In the genomic region with DNA sequence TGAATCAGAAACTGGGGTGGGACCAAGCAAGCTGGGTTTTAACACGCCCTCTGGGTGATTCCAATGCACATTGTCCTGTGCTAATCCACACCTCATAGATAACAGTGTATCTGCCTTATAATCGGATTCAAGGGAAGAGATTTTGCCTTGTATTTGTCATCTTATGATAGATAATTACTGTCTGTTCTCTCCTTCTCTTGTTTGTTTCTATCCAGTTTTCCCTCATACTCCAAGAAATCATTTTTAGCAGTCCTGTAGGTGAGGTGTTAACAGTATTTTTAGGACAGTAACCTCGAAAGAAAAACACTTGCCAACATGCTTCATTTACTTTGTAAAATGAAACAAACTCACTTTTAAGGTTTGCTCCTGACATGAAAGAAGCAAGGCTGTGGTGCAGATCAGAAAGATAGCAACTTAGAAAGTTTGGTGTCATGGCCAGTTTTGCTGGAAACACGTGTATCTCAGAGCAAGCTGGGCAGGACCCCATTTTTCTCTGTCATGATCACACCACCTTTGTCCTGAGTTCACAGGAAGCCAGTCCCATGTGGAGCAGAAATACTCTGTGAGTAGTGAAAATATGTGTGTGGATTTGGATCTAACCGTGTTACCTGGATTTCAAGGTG, we compare ENCODE assay signal across 24 cellular contexts.
DNase-seq lines count a peak whose midpoint lies in the region; ATAC-seq and TF ChIP-seq lines count a peak whose summit lies in the region.
"Had no signal": no experiment of that assay in that cellular context is flagged by ENCODE, and none has a peak within 500 bp of the region (broad histone marks: within the 10 kb centered on the region; RNA-seq: fewer than 3 reads in every experiment).

No MANE protein-coding gene starts in this region.

- H3K36me3 Mint-ChIP-seq in activated T-helper 17 cell treated with anti-CD3 and anti-CD28 coated beads, Interleukin-2, amount 50 U/mL, for 72 hours (ENCODE audit: low read depth) = no peaks in the 10 kb centered on the region
- peaks cover 0 to 3% (median 0%) of the 10 kb centered on the region in 3 donors for H3K36me3 Mint-ChIP-seq in naive thymus-derived CD8-positive, alpha-beta T cell
- H3K36me3 Mint-ChIP-seq in immature natural killer cell = no peaks in the 10 kb centered on the region
- H3K36me3 Mint-ChIP-seq: activated CD4-positive, alpha-beta memory T cell treated with anti-CD3 and anti-CD28 coated beads for 36 hours; brain had no signal

- no peaks in the 10 kb centered on the region for H3K9me2 ChIP-seq in DOHH2 (replicated peaks; ENCODE audit: control insufficient read depth, low read length)

- H3K4me2 ChIP-seq in DOHH2 (ENCODE audit: low read length) = peak overlapping the region; percentile 9; the same call in 1 of the 2 replicates

- ATAC-seq in activated T-helper 17 cell treated with anti-CD3 and anti-CD28 coated beads, Interleukin-2, amount 50 U/mL, for 72 hours (replicated peaks) = no peak
- peak in 1 of 2 donors; percentile 32 for ATAC-seq in naive thymus-derived CD8-positive, alpha-beta T cell
- ATAC-seq in HG02840 (IDR thresholded peaks at IDR 0.05; ENCODE audit: low FRiP score, unreplicated experiment) = no peak
- ATAC-seq in GM18858 (IDR thresholded peaks at IDR 0.05; ENCODE audit: unreplicated experiment) = no peak
- ATAC-seq: mucosa of descending colon, PC-3 had no signal

- no peaks in the 10 kb centered on the region for H3K9me3 Mint-ChIP-seq in activated T-helper 17 cell treated with anti-CD3 and anti-CD28 coated beads, Interleukin-2, amount 50 U/mL, for 72 hours
- H3K9me3 Mint-ChIP-seq in naive thymus-derived CD8-positive, alpha-beta T cell = no peaks in the 10 kb centered on the region
- H3K9me3 Mint-ChIP-seq in immature natural killer cell = no peaks in the 10 kb centered on the region
- H3K9me3 Mint-ChIP-seq: activated CD4-positive, alpha-beta memory T cell treated with anti-CD3 and anti-CD28 coated beads for 36 hours; brain had no signal

- H3K4me3 ChIP-seq in DOHH2 (ENCODE audit: low read length) = no peak overlapping the region
- H3K4me3 ChIP-seq: left lung, mucosa of descending colon, spleen, uterus had no signal

- no peak for TF ChIP-seq CTCF in DOHH2 (IDR thresholded peaks at IDR 0.05; ENCODE audit: low read depth, low read length, poor library complexity, severe bottlenecking)

- no peaks in the 10 kb centered on the region for H3K27me3 ChIP-seq in DOHH2 (ENCODE audit: control insufficient read depth, low read length)
- H3K27me3 ChIP-seq: left lung, spleen, uterus had no signal

- H3K4me1 Mint-ChIP-seq in activated T-helper 17 cell treated with anti-CD3 and anti-CD28 coated beads, Interleukin-2, amount 50 U/mL, for 72 hours = peaks cover 12% of the 10 kb centered on the region
- peaks cover 23 to 67% (median 52%) of the 10 kb centered on the region in 4 donors for H3K4me1 Mint-ChIP-seq in naive thymus-derived CD8-positive, alpha-beta T cell
- peaks cover 24 to 37% of the 10 kb centered on the region in 2 donors for H3K4me1 Mint-ChIP-seq in immature natural killer cell

- peak overlapping the region; percentile 12 for H3K27ac Mint-ChIP-seq in activated T-helper 17 cell treated with anti-CD3 and anti-CD28 coated beads, Interleukin-2, amount 50 U/mL, for 72 hours
- peak overlapping the region; percentile 11 to 78 (median 66) for H3K27ac Mint-ChIP-seq in naive thymus-derived CD8-positive, alpha-beta T cell
- peak overlapping the region in 3 of 6 donors; percentile 10 to 70 (median 24) for H3K27ac Mint-ChIP-seq in immature natural killer cell
- H3K27ac Mint-ChIP-seq: activated CD4-positive, alpha-beta memory T cell treated with anti-CD3 and anti-CD28 coated beads for 36 hours had no signal

- H3K4me1 ChIP-seq in DOHH2 (ENCODE audit: control insufficient read depth, low read length) = peaks cover 96% of the 10 kb centered on the region
- H3K4me1 ChIP-seq: uterus had no signal

- DNase-seq in NCI-H82 (lab: John Stamatoyannopoulos, UW) (peak; percentile 45), NCI-H82 treated with DMSO at 0.1 percent for 48 hours (lab: John Stamatoyannopoulos, UW; ENCODE audit: unreplicated experiment) (no peak), immature natural killer cell (no peak)
- DNase-seq in naive thymus-derived CD8-positive, alpha-beta T cell = peak in 1 of 10 donors; percentile 34
- DNase-seq: activated CD4-positive, alpha-beta memory T cell treated with anti-CD3 and anti-CD28 coated beads for 36 hours; activated T-cell treated with anti-CD3 and anti-CD28 coated beads, Interleukin-2, amount 50 U/mL, for 48 hours; COR-L47; left lung; mucosa of descending colon; NCI-H187; NCI-H2227 treated with DMSO at 0.1 percent for 48 hours; NCI-H748 treated with DMSO at 0.1 percent for 48 hours; PC-3; SHP77 treated with DMSO at 0.1 percent for 48 hours; spleen; stimulated activated CD4-positive, alpha-beta T cell treated with anti-CD3 and anti-CD28 coated beads, Interleukin-4, amount 100 ng/mL, for 4 hours; uterus had no signal

- peaks cover 15% of the 10 kb centered on the region for H3K36me3 ChIP-seq in DOHH2 (ENCODE audit: control insufficient read depth, low read length)
- H3K36me3 ChIP-seq: left lung, spleen, uterus had no signal

- no peaks in the 10 kb centered on the region for H3K27me3 Mint-ChIP-seq in activated T-helper 17 cell treated with anti-CD3 and anti-CD28 coated beads, Interleukin-2, amount 50 U/mL, for 72 hours
- no peaks in the 10 kb centered on the region for H3K27me3 Mint-ChIP-seq in naive thymus-derived CD8-positive, alpha-beta T cell
- H3K27me3 Mint-ChIP-seq in immature natural killer cell (ENCODE audit: low read depth in 3 of 3) = peaks cover 0 to 2% (median 2%) of the 10 kb centered on the region in 3 donors
- H3K27me3 Mint-ChIP-seq: activated CD4-positive, alpha-beta memory T cell treated with anti-CD3 and anti-CD28 coated beads for 36 hours; brain had no signal

- H3K4me3 Mint-ChIP-seq in activated T-helper 17 cell treated with anti-CD3 and anti-CD28 coated beads, Interleukin-2, amount 50 U/mL, for 72 hours = no peak overlapping the region
- H3K4me3 Mint-ChIP-seq in naive thymus-derived CD8-positive, alpha-beta T cell = peak overlapping the region in 6 of 10 donors; percentile 27 to 69 (median 51)
- H3K4me3 Mint-ChIP-seq in immature natural killer cell = peak overlapping the region in 1 of 5 donors; percentile 36
- H3K4me3 Mint-ChIP-seq: activated CD4-positive, alpha-beta memory T cell treated with anti-CD3 and anti-CD28 coated beads for 36 hours had no signal

- H3K27ac ChIP-seq in DOHH2 (ENCODE audit: low read depth, low read length) = peak overlapping the region; percentile 8; the same call in 1 of the 2 replicates
- H3K27ac ChIP-seq: 22Rv1, HL-60, spleen, uterus had no signal

- H4K20me1 ChIP-seq in DOHH2 (ENCODE audit: control insufficient read depth, insufficient read depth, low read depth, low read length) = no peaks in the 10 kb centered on the region

- peaks cover 95% of the 10 kb centered on the region for H3K79me2 ChIP-seq in DOHH2 (ENCODE audit: control insufficient read depth, low read length)

- H3F3A ChIP-seq in DOHH2 (ENCODE audit: control insufficient read depth, insufficient read depth) = peaks cover 12% of the 10 kb centered on the region

- H3K9me3 ChIP-seq in DOHH2 (ENCODE audit: control insufficient read depth, insufficient read depth, low read length) = no peaks in the 10 kb centered on the region
- H3K9me3 ChIP-seq: left lung, mucosa of descending colon, spleen, uterus had no signal

- POLR2A ChIA-PET in naive thymus-derived CD8-positive, alpha-beta T cell (lab: Charles Lee) = no interaction called here
